Comparison of ENCODE assay signal across 9 cellular contexts in genomic region chr6:33609444-33610034, GRCh38. TPM values are rescaled to one million over a fixed set of nuclear protein-coding genes. Genes with fewer than 3 reads are reported as not detected.
DNase-seq lines count a peak whose midpoint lies in the region; ATAC-seq, FAIRE-seq and TF ChIP-seq lines count a peak whose summit lies in the region.
"Had no signal": no experiment of that assay in that cellular context is flagged by ENCODE, and none has a peak within 500 bp of the region (broad histone marks: within the 10 kb centered on the region; RNA-seq: fewer than 3 reads in every experiment).

No MANE protein-coding gene starts in this region.

- H3K27me3 ChIP-seq in HCT116 (ENCODE audit: insufficient read depth, low read length) (no peaks in the 10 kb centered on the region), bronchial epithelial cell (ENCODE audit: control insufficient read depth, insufficient read depth, low read length) (no peaks in the 10 kb centered on the region), testis (no peaks in the 10 kb centered on the region)

- H3K27ac ChIP-seq in HCT116 (ENCODE audit: low read depth, low read length) (no peak overlapping the region), testis (peak overlapping the region in 1 of 2 donors; percentile 63)

- no peak overlapping the region for H2AFZ ChIP-seq in HCT116 (ENCODE audit: low read depth, low read length, poor library complexity, severe bottlenecking)

- no peak for TF ChIP-seq CTCF in HCT116 (IDR thresholded peaks at IDR 0.05 in 2 of 3, conservative IDR thresholded peaks at IDR 0.05 in 1 of 3; ENCODE audit: borderline replicate concordance in 1 of 3, insufficient read depth in 1 of 3, low read depth in 2 of 3, low read length in 2 of 3)
- no peak for TF ChIP-seq CTCF in bronchial epithelial cell (IDR thresholded peaks at IDR 0.05; ENCODE audit: insufficient read depth, low read length, severe bottlenecking)
- TF ChIP-seq CTCF in lower leg skin (IDR thresholded peaks at IDR 0.05), result no peak
- no peak for TF ChIP-seq CTCF in testis (IDR thresholded peaks at IDR 0.05)

- CTCF ChIA-PET in HCT116 (lab: Charles Lee), result interaction anchor here (1.4 kb wide), 1 partner anchor 29 kb away, joined by 4 read pairs; the partner anchor contains the start of gene BAK1

- RAD21 ChIA-PET in HCT116 (lab: Charles Lee; ENCODE audit: low non-redundant PET in 1 of 2, low total read pairs in 2 of 2, uncharacterized antibody in 2 of 2, unreplicated experiment in 2 of 2), result no interaction called here

- H4K20me1 ChIP-seq in HCT116 (ENCODE audit: insufficient read depth), result no peaks in the 10 kb centered on the region

- no peaks in the 10 kb centered on the region for H3K9me2 ChIP-seq in HCT116 (ENCODE audit: insufficient read depth)

- 0 out of 2 replicates have a peak overlapping the region, but pooled peaks have one; percentile 22 for H3K4me2 ChIP-seq in HCT116 (ENCODE audit: low read length)

- DNase-seq in HCT116 (ENCODE audit: low read depth, low spot score) (no peak), bronchial epithelial cell (ENCODE audit: low read depth) (peak; percentile 31), lower leg skin (ENCODE audit: low spot score in 2 of 2) (peak; percentile 62 to 95), testis (peak; percentile 72), activated gamma-delta T cell (lab: John Stamatoyannopoulos, UW) (no peak)

- H3K36me3 ChIP-seq in HCT116 (ENCODE audit: control insufficient read depth in 1 of 2, insufficient read depth in 2 of 2, low read length in 2 of 2) (no peaks in the 10 kb centered on the region), bronchial epithelial cell (ENCODE audit: control insufficient read depth, insufficient read depth, low read length) (no peaks in the 10 kb centered on the region), testis (ENCODE audit: low read depth, missing control alignments) (no peaks in the 10 kb centered on the region)

- no peaks in the 10 kb centered on the region for H3K79me2 ChIP-seq in HCT116 (ENCODE audit: insufficient read depth, low read length)

- no peak for ATAC-seq in HCT116
- no peak for ATAC-seq in HG03108 (IDR thresholded peaks at IDR 0.05; ENCODE audit: unreplicated experiment)
- ATAC-seq in GM19467 (IDR thresholded peaks at IDR 0.05; ENCODE audit: unreplicated experiment), result no peak
- ATAC-seq in HG03439 (IDR thresholded peaks at IDR 0.05; ENCODE audit: unreplicated experiment), result no peak

- intact Hi-C loops in HCT116 (cut with micrococcal nuclease), result no loop called here
- intact Hi-C loops in lower leg skin (cut with DNase I; ENCODE audit: low total_unique reads), result no loop called here
- intact Hi-C loops in testis (cut with DNase I; ENCODE audit: low total_unique reads), result no loop called here

- WGBS in lower leg skin, 2 donors, result 48 to 59% methylated on average over 9 of the region's 9 CpGs
- WGBS in testis, 2 donors, result 38 to 43% methylated on average over 9 of the region's 9 CpGs

- no peaks in the 10 kb centered on the region for H3K9me3 ChIP-seq in HCT116 (ENCODE audit: control insufficient read depth in 1 of 2, insufficient read depth in 1 of 2, low read depth in 1 of 2, low read length in 2 of 2)
- no peaks in the 10 kb centered on the region for H3K9me3 ChIP-seq in testis

- H3K9ac ChIP-seq in HCT116 (ENCODE audit: low read length), result no peak overlapping the region

- H3K4me3 ChIP-seq in HCT116 (replicated peaks in 1 of 2; ENCODE audit: low read depth in 1 of 2, low read length in 2 of 2) (no peak overlapping the region), bronchial epithelial cell (ENCODE audit: low read depth, low read length) (no peak overlapping the region), lower leg skin (ENCODE audit: low read depth, poor library complexity, severe bottlenecking) (no peak overlapping the region), testis (no peak overlapping the region)

- no TSS peak for BruUV-seq in HCT116 (replicated peaks; lab: Mats Ljungman, UMichigan)

- no peak for TF ChIP-seq RAD21 in HCT116 (IDR thresholded peaks at IDR 0.05; ENCODE audit: low read depth)

- peaks cover 11 to 90% of the 10 kb centered on the region in 2 experiments for H3K4me1 ChIP-seq in HCT116 (ENCODE audit: control insufficient read depth in 1 of 2, insufficient read depth in 2 of 2, low read length in 2 of 2)
- peaks cover 61% of the 10 kb centered on the region for H3K4me1 ChIP-seq in testis

- no peak for FAIRE-seq in bronchial epithelial cell (lab: Jason Lieb, UNC)
- FAIRE-seq: GM19239 had no signal

- TF ChIP-seq POLR2A in HCT116 (IDR thresholded peaks at IDR 0.05; ENCODE audit: borderline replicate concordance, extremely low read depth, insufficient read depth, insufficient read length) (no peak), lower leg skin (IDR thresholded peaks at IDR 0.05) (no peak), testis (IDR thresholded peaks at IDR 0.05) (no peak)

- POLR2A ChIA-PET in HCT116 (lab: Charles Lee), result no interaction called here

TF ChIP-seq in HCT116, 20 proteins besides CTCF, POLR2A, EP300 and RAD21:
- TF ChIP-seq MAX (IDR thresholded peaks at IDR 0.05) (no peak), POLR2AphosphoS5 (IDR thresholded peaks at IDR 0.05; ENCODE audit: low read depth, low read length) (no peak), REST (IDR thresholded peaks at IDR 0.05; ENCODE audit: low read depth) (no peak), EZH2 (IDR thresholded peaks at IDR 0.05) (no peak), JUND (IDR thresholded peaks at IDR 0.05) (no peak)

RNA-seq across cellular contexts. Expression of gene ITPR3, which starts 11.6 kb away (rescaled TPM):
- total RNA-seq in HCT116 (2021; ENCODE audit: unreplicated experiment) (103 TPM), bronchial epithelial cell (66.6 and 95.6 TPM in 2 replicates), lower leg skin (100 to 1,000 TPM; 161 to 265 (median 197) TPM), testis (100 to 1,000 TPM in 1 of 2 donors, 10 to 100 TPM in 1; 80.3 to 146 TPM)
- 121 and 137 TPM in 2 replicates for polyA plus RNA-seq in HCT116 (2012)
- 58.2 TPM for polyA plus RNA-seq in testis (ENCODE audit: insufficient read depth, low read depth, low replicate concordance)

RNA-seq across cellular contexts. Expression of gene BAK1, which starts 29.5 kb away (rescaled TPM):
- total RNA-seq in HCT116 (2021; ENCODE audit: unreplicated experiment), result 18.9 TPM
- 15.7 and 17.6 TPM in 2 replicates for polyA plus RNA-seq in HCT116 (2012)
- total RNA-seq in bronchial epithelial cell, result 25.5 and 47.5 TPM in 2 replicates
- 10 to 100 TPM; 19.7 to 26.6 (median 22.2) TPM for total RNA-seq in lower leg skin
- total RNA-seq in testis, result 10 to 100 TPM; 13.1 to 14.8 TPM
- 17.3 TPM for polyA plus RNA-seq in testis (ENCODE audit: insufficient read depth, low read depth, low replicate concordance)

Comparison
In these comparisons a context has a peak if more than half of its experiments do, and no peak if none do; other contexts are left out.
1. DNase-seq: peak in bronchial epithelial cell (single experiment), lower leg skin (2 of 2) and testis (single experiment); none in HCT116 (single experiment) and activated gamma-delta T cell (single experiment).